1 cellular context compared by ENCODE assay signal in the genomic region with DNA sequence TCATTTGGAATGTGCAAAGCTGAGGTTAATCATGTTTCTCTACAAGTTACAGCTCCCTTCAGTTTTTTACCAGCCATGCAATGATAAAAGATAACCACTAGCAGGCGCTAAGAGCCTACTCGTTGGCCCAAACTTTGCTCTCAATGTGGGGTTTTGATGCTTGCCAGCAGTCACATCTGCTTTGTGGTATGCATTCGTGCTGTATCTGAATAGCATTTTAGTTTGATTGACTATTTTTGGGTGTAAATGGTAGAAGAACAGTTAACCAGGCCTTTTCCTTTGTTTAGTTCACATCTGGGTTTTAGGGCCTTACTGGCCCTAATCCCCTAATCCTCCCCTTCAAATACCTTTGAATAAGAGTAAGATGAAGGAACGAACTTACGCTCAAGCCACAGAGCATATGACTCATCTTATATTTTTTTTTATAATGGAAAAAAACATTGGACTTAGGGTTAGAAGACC.
TF ChIP-seq lines count a peak whose summit lies in the region.

No MANE protein-coding gene starts in this region.

TF ChIP-seq in GM12878, 131 proteins besides CTCF, POLR2A, EP300 and RAD21:
- TF ChIP-seq, protein P1, sequence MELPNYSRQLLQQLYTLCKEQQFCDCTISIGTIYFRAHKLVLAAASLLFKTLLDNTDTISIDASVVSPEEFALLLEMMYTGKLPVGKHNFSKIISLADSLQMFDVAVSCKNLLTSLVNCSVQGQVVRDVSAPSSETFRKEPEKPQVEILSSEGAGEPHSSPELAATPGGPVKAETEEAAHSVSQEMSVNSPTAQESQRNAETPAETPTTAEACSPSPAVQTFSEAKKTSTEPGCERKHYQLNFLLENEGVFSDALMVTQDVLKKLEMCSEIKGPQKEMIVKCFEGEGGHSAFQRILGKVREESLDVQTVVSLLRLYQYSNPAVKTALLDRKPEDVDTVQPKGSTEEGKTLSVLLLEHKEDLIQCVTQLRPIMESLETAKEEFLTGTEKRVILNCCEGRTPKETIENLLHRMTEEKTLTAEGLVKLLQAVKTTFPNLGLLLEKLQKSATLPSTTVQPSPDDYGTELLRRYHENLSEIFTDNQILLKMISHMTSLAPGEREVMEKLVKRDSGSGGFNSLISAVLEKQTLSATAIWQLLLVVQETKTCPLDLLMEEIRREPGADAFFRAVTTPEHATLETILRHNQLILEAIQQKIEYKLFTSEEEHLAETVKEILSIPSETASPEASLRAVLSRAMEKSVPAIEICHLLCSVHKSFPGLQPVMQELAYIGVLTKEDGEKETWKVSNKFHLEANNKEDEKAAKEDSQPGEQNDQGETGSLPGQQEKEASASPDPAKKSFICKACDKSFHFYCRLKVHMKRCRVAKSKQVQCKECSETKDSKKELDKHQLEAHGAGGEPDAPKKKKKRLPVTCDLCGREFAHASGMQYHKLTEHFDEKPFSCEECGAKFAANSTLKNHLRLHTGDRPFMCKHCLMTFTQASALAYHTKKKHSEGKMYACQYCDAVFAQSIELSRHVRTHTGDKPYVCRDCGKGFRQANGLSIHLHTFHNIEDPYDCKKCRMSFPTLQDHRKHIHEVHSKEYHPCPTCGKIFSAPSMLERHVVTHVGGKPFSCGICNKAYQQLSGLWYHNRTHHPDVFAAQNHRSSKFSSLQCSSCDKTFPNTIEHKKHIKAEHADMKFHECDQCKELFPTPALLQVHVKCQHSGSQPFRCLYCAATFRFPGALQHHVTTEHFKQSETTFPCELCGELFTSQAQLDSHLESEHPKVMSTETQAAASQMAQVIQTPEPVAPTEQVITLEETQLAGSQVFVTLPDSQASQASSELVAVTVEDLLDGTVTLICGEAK (IDR thresholded peaks at IDR 0.05; ENCODE audit: borderline replicate concordance), result no peak
- TF ChIP-seq YY1 (IDR thresholded peaks at IDR 0.05; ENCODE audit: low read depth, low read length) (peak; percentile 63), POU2F2 (IDR thresholded peaks at IDR 0.05; ENCODE audit: borderline replicate concordance, low read depth, low read length) (peak; percentile 16; the same call in 1 of the 3 replicates), RUNX3 (IDR thresholded peaks at IDR 0.05; ENCODE audit: low read length) (peak; percentile 62), SMC3 (IDR thresholded peaks at IDR 0.05; ENCODE audit: borderline replicate concordance, low read length) (peak; percentile 94), KDM1A (IDR thresholded peaks at IDR 0.05; ENCODE audit: borderline replicate concordance) (no peak), FOXM1 (IDR thresholded peaks at IDR 0.05; ENCODE audit: low read depth, low read length) (peak; percentile 76; the same call in 1 of the 2 replicates)
